In the genomic region with DNA sequence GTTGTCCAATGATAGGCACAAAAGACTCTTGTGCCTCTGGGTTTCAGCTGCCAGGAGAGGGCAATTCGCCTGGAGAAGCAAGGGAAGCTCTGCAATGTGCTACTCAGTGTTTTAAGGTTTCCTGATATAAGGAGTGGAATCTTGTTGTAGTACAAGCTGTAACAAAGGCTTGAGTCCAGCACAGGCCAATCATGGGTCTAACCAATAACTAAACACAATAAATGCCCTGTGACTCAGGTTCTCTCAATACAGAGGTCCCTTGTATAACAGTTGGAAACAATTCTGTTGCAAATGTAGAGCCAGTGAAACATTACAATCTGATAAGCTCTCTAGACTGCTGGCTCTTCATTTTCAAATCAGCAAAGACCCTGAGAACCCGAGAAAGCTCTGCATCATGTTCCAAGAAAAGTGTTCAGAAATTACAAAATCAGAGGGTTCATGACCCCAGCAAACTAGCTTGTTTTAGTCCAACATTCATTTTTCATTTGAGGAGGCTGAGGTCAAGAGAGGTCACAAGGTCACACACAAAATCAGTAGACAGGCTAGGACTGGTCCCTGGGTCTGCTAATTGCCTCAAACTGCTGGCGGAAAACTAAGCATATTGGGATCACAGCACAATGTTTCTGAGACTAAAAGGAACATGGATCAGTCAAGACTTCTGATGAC, we compare ENCODE assay signal across 17 cellular contexts. TPM values are rescaled to one million over a fixed set of nuclear protein-coding genes. Genes with fewer than 3 reads are reported as not detected.
DNase-seq lines count a peak whose midpoint lies in the region; ATAC-seq, FAIRE-seq and TF ChIP-seq lines count a peak whose summit lies in the region.
"Had no signal": no experiment of that assay in that cellular context is flagged by ENCODE, and none has a peak within 500 bp of the region (broad histone marks: within the 10 kb centered on the region; RNA-seq: fewer than 3 reads in every experiment).

No MANE protein-coding gene starts in this region.

- H3K27ac Mint-ChIP-seq in activated CD8-positive, alpha-beta T cell treated with anti-CD3 and anti-CD28 coated beads, Interleukin-2, amount 10 ng/mL, durations not matched to agents 7 days and 5 days: peak overlapping the region; percentile 57
- no peak overlapping the region for H3K27ac Mint-ChIP-seq in activated CD8-positive, alpha-beta T cell treated with anti-CD3 and anti-CD28 coated beads for 36 hours
- no peak overlapping the region for H3K27ac Mint-ChIP-seq in activated CD4-positive, alpha-beta T cell treated with anti-CD3 and anti-CD28 coated beads, Interleukin-2, amount 10 ng/mL, durations not matched to agents 7 days and 5 days
- H3K27ac Mint-ChIP-seq: activated T-helper 2 cell treated with anti-CD3 and anti-CD28 coated beads, Interferon-gamma antibody, Interleukin-2, Interleukin-4, amounts not matched to agents 10 μg/mL and 5 μg/mL and 100 μg/mL, durations not matched to agents 14 hours and 24 hours and 36 hours; CD4-positive, alpha-beta T cell had no signal

- no peak overlapping the region for H2AK5ac ChIP-seq in H1 (ENCODE audit: low read depth, low read length)

- no peaks in the 10 kb centered on the region for H3K9me3 ChIP-seq in H1 (ENCODE audit: insufficient read depth in 2 of 2, low read depth in 1 of 2, low read length in 1 of 2)
- no peaks in the 10 kb centered on the region for H3K9me3 ChIP-seq in testis
- H3K9me3 ChIP-seq: transverse colon had no signal

- no peak overlapping the region for H3K4ac ChIP-seq in H1 (replicated peaks; ENCODE audit: insufficient read length, low read depth, low read length)

- intact Hi-C loops in activated CD8-positive, alpha-beta T cell treated with anti-CD3 and anti-CD28 coated beads for 36 hours (cut with micrococcal nuclease): no loop called here
- intact Hi-C loops in testis (cut with DNase I; ENCODE audit: low total_unique reads): no loop called here

- TF ChIP-seq EP300 in H1 (IDR thresholded peaks at IDR 0.05; ENCODE audit: borderline replicate concordance in 1 of 2, low read depth in 2 of 2, low read length in 2 of 2): no peak

- H3K4me1 ChIP-seq in H1 (replicated peaks in 1 of 4; ENCODE audit: control insufficient read depth in 3 of 4, insufficient read depth in 4 of 4, low read length in 3 of 4): peaks cover 0 to 3% (median 0%) of the 10 kb centered on the region in 4 experiments; a peak in 3 of 7 replicates
- peaks cover 25% of the 10 kb centered on the region for H3K4me1 ChIP-seq in testis
- H3K4me1 ChIP-seq: transverse colon had no signal

- FAIRE-seq in H1 (lab: Jason Lieb, UNC): no peak

- ATAC-seq in activated CD8-positive, alpha-beta T cell treated with anti-CD3 and anti-CD28 coated beads, Interleukin-2, amount 10 ng/mL, durations not matched to agents 7 days and 5 days: no peak
- ATAC-seq in activated CD8-positive, alpha-beta T cell treated with anti-CD3 and anti-CD28 coated beads for 36 hours: no peak
- ATAC-seq in GM18505 (IDR thresholded peaks at IDR 0.05; ENCODE audit: unreplicated experiment): no peak
- ATAC-seq: left lobe of liver, sciatic nerve had no signal

- peak overlapping the region in 1 of 2 experiments; percentile 6; a peak in 1 of 4 replicates for H3K4me2 ChIP-seq in H1 (ENCODE audit: insufficient read depth in 1 of 2, low read depth in 2 of 2, low read length in 2 of 2)

- H2BK15ac ChIP-seq in H1 (ENCODE audit: low read length): no peak overlapping the region

- no peak overlapping the region for H3K9ac ChIP-seq in H1 (replicated peaks in 1 of 4; ENCODE audit: extremely low read depth in 1 of 4, low read depth in 3 of 4, low read length in 3 of 4)

- no peaks in the 10 kb centered on the region for H3K27me3 Mint-ChIP-seq in activated CD8-positive, alpha-beta T cell treated with anti-CD3 and anti-CD28 coated beads, Interleukin-2, amount 10 ng/mL, durations not matched to agents 7 days and 5 days (ENCODE audit: low read depth)
- no peaks in the 10 kb centered on the region for H3K27me3 Mint-ChIP-seq in activated CD8-positive, alpha-beta T cell treated with anti-CD3 and anti-CD28 coated beads for 36 hours
- no peaks in the 10 kb centered on the region for H3K27me3 Mint-ChIP-seq in activated CD4-positive, alpha-beta T cell treated with anti-CD3 and anti-CD28 coated beads, Interleukin-2, amount 10 ng/mL, durations not matched to agents 7 days and 5 days
- H3K27me3 Mint-ChIP-seq: CD4-positive, alpha-beta T cell had no signal

- H3K23me2 ChIP-seq in H1 (ENCODE audit: low read depth, low read length): no peaks in the 10 kb centered on the region

- peaks cover 10% of the 10 kb centered on the region for H3K36me3 Mint-ChIP-seq in activated CD8-positive, alpha-beta T cell treated with anti-CD3 and anti-CD28 coated beads, Interleukin-2, amount 10 ng/mL, durations not matched to agents 7 days and 5 days (ENCODE audit: low read depth)
- no peaks in the 10 kb centered on the region for H3K36me3 Mint-ChIP-seq in activated CD8-positive, alpha-beta T cell treated with anti-CD3 and anti-CD28 coated beads for 36 hours (ENCODE audit: low read depth)
- H3K36me3 Mint-ChIP-seq in activated CD4-positive, alpha-beta T cell treated with anti-CD3 and anti-CD28 coated beads, Interleukin-2, amount 10 ng/mL, durations not matched to agents 7 days and 5 days (ENCODE audit: low read depth): peaks cover 1% of the 10 kb centered on the region

- no peak overlapping the region for H3K4me3 Mint-ChIP-seq in activated CD8-positive, alpha-beta T cell treated with anti-CD3 and anti-CD28 coated beads, Interleukin-2, amount 10 ng/mL, durations not matched to agents 7 days and 5 days
- no peak overlapping the region for H3K4me3 Mint-ChIP-seq in activated CD8-positive, alpha-beta T cell treated with anti-CD3 and anti-CD28 coated beads for 36 hours
- H3K4me3 Mint-ChIP-seq in activated CD4-positive, alpha-beta T cell treated with anti-CD3 and anti-CD28 coated beads, Interleukin-2, amount 10 ng/mL, durations not matched to agents 7 days and 5 days: no peak overlapping the region
- H3K4me3 Mint-ChIP-seq: CD4-positive, alpha-beta T cell had no signal

- H4K20me1 ChIP-seq in H1 (replicated peaks in 1 of 2; ENCODE audit: control insufficient read depth in 1 of 2, insufficient read depth in 2 of 2, low read length in 2 of 2): peaks cover 0 to 4% of the 10 kb centered on the region in 2 experiments

- POLR2A ChIA-PET in activated CD8-positive, alpha-beta T cell treated with anti-CD3 and anti-CD28 coated beads, Interleukin-2, amount 10 ng/mL, durations not matched to agents 7 days and 5 days (lab: Charles Lee): no interaction called here
- POLR2A ChIA-PET in activated CD8-positive, alpha-beta T cell treated with anti-CD3 and anti-CD28 coated beads for 36 hours (lab: Charles Lee): no interaction called here
- POLR2A ChIA-PET in H1 (lab: Charles Lee; ENCODE audit: partially characterized antibody): no interaction called here
- POLR2A ChIA-PET in activated CD4-positive, alpha-beta T cell treated with anti-CD3 and anti-CD28 coated beads, Interleukin-2, amount 10 ng/mL, durations not matched to agents 7 days and 5 days (lab: Charles Lee): no interaction called here

- CTCF ChIA-PET in activated CD8-positive, alpha-beta T cell treated with anti-CD3 and anti-CD28 coated beads, Interleukin-2, amount 10 ng/mL, durations not matched to agents 7 days and 5 days (lab: Charles Lee): interaction anchor here (4.3 to 5.7 kb wide), 2 partner anchors 23 to 38 kb away, joined by 25 to 28 read pairs; no protein-coding TSS in a partner anchor
- CTCF ChIA-PET in activated CD8-positive, alpha-beta T cell treated with anti-CD3 and anti-CD28 coated beads for 36 hours (lab: Charles Lee): interaction anchor here (0.9 to 1.2 kb wide), 3 partner anchors 21 to 38 kb away, joined by 3 read pairs; no protein-coding TSS in a partner anchor
- CTCF ChIA-PET in H1 (lab: Charles Lee; ENCODE audit: partially characterized antibody): interaction anchor here (0.8 to 1.3 kb wide), 4 partner anchors 17 to 35 kb away, joined by 3 to 5 read pairs (median 4); no protein-coding TSS in a partner anchor
- CTCF ChIA-PET in activated CD4-positive, alpha-beta T cell treated with anti-CD3 and anti-CD28 coated beads, Interleukin-2, amount 10 ng/mL, durations not matched to agents 7 days and 5 days (lab: Charles Lee): interaction anchor here (0.7 to 1.9 kb wide), 4 partner anchors 15 to 42 kb away, joined by 3 to 6 read pairs (median 4); no protein-coding TSS in a partner anchor

- no peak overlapping the region for H3K56ac ChIP-seq in H1 (replicated peaks; ENCODE audit: insufficient read length, low read depth, low read length)

- H2BK20ac ChIP-seq in H1 (ENCODE audit: low read length): 0 out of 2 replicates have a peak overlapping the region, but pooled peaks have one; percentile 6

- H3K27ac ChIP-seq in H1 (ENCODE audit: low read depth, low read length) (no peak overlapping the region), testis (peak overlapping the region; percentile 56 to 58)

- H3K27me3 ChIP-seq in H1 (replicated peaks in 1 of 4; ENCODE audit: control insufficient read depth in 3 of 4, extremely low read depth in 1 of 4, insufficient read depth in 3 of 4, low read length in 3 of 4) (no peaks in the 10 kb centered on the region), testis (no peaks in the 10 kb centered on the region)
- H3K27me3 ChIP-seq: dorsolateral prefrontal cortex, transverse colon had no signal

- no peak overlapping the region for H2BK12ac ChIP-seq in H1 (ENCODE audit: low read depth, low read length)

- no peak overlapping the region for H2BK5ac ChIP-seq in H1 (ENCODE audit: low read depth, low read length)

- H4K5ac ChIP-seq in H1 (ENCODE audit: insufficient read length, low read depth, low read length): no peak overlapping the region

- H3K4me3 ChIP-seq in H1 (ENCODE audit: extremely low read depth in 1 of 4, insufficient read depth in 2 of 4, low read depth in 3 of 4, low read length in 4 of 4): no peak overlapping the region
- no peak overlapping the region for H3K4me3 ChIP-seq in testis
- H3K4me3 ChIP-seq: dorsolateral prefrontal cortex, transverse colon had no signal

- no peaks in the 10 kb centered on the region for H3K9me3 Mint-ChIP-seq in activated CD8-positive, alpha-beta T cell treated with anti-CD3 and anti-CD28 coated beads, Interleukin-2, amount 10 ng/mL, durations not matched to agents 7 days and 5 days (ENCODE audit: insufficient read depth)
- no peaks in the 10 kb centered on the region for H3K9me3 Mint-ChIP-seq in activated CD8-positive, alpha-beta T cell treated with anti-CD3 and anti-CD28 coated beads for 36 hours
- H3K9me3 Mint-ChIP-seq in activated CD4-positive, alpha-beta T cell treated with anti-CD3 and anti-CD28 coated beads, Interleukin-2, amount 10 ng/mL, durations not matched to agents 7 days and 5 days: no peaks in the 10 kb centered on the region
- H3K9me3 Mint-ChIP-seq: activated T-helper 2 cell treated with anti-CD3 and anti-CD28 coated beads, Interferon-gamma antibody, Interleukin-2, Interleukin-4, amounts not matched to agents 10 μg/mL and 5 μg/mL and 100 μg/mL, durations not matched to agents 14 hours and 24 hours and 36 hours; CD4-positive, alpha-beta T cell had no signal

- TF ChIP-seq CTCF in activated CD8-positive, alpha-beta T cell treated with anti-CD3 and anti-CD28 coated beads for 36 hours (IDR thresholded peaks at IDR 0.05): no peak
- TF ChIP-seq CTCF in H1 (IDR thresholded peaks at IDR 0.05; ENCODE audit: control extremely low read depth in 1 of 3, insufficient read depth in 1 of 3, low read depth in 1 of 3, low read length in 3 of 3) (no peak), testis (IDR thresholded peaks at IDR 0.05) (no peak)

- H3K14ac ChIP-seq in H1 (ENCODE audit: insufficient read length): no peak overlapping the region

- H2AFZ ChIP-seq in H1 (ENCODE audit: low read length): no peak overlapping the region

- no peak for DNase-seq in activated CD8-positive, alpha-beta T cell treated with anti-CD3 and anti-CD28 coated beads, Interleukin-2, amount 10 ng/mL, durations not matched to agents 7 days and 5 days
- no peak for DNase-seq in activated CD8-positive, alpha-beta T cell treated with anti-CD3 and anti-CD28 coated beads for 36 hours
- DNase-seq in NCI-H1694 treated with DMSO at 0.1 percent for 48 hours (lab: John Stamatoyannopoulos, UW): peak; percentile 84
- DNase-seq in H1 (ENCODE audit: low read depth in 1 of 2, low spot score in 2 of 2): no peak
- DNase-seq in testis: peak; percentile 75
- no peak for DNase-seq in activated CD4-positive, alpha-beta T cell treated with anti-CD3 and anti-CD28 coated beads, Interleukin-2, amount 10 ng/mL, durations not matched to agents 7 days and 5 days
- DNase-seq in NCI-H2029 (lab: John Stamatoyannopoulos, UW): no peak
- DNase-seq: activated CD4-positive, CD25-positive, alpha-beta regulatory T cell; CD4-positive, alpha-beta T cell; KG1; stimulated activated naive CD4-positive, alpha-beta T cell treated with Interleukin-2 at 50 U/mL for 16 hours; transverse colon had no signal

- no peak overlapping the region for H2BK120ac ChIP-seq in H1 (replicated peaks; ENCODE audit: low read depth, low read length)

- no peak for TF ChIP-seq RAD21 in H1 (IDR thresholded peaks at IDR 0.05 in 1 of 2, conservative IDR thresholded peaks at IDR 0.05 in 1 of 2; ENCODE audit: low read depth in 2 of 2, low read length in 2 of 2)

- WGBS in H1 (ENCODE audit: extremely low coverage in 1 of 2, insufficient coverage in 1 of 2, insufficient read length in 1 of 2, insufficient replicate concordance in 2 of 2, low coverage in 1 of 2, low lambda C conversion rate in 2 of 2, missing lambda C conversion rate in 1 of 2), 2 experiments: 83% methylated on average over 3 of the region's 3 CpGs; no CpG with 5 or more reads in 1 of the 2 experiments
- 50 to 67% methylated on average over 3 of the region's 3 CpGs for WGBS in testis, 2 donors

- H3K23ac ChIP-seq in H1 (ENCODE audit: insufficient read length): no peak overlapping the region

- no peak overlapping the region for H4K8ac ChIP-seq in H1 (ENCODE audit: extremely low read depth, insufficient read depth, low read length)

- H4K91ac ChIP-seq in H1 (replicated peaks; ENCODE audit: insufficient read length, low read length): no peak overlapping the region

- no peak for TF ChIP-seq POLR2A in H1 (IDR thresholded peaks at IDR 0.05; ENCODE audit: control extremely low read depth in 1 of 2, low read depth in 2 of 2, low read length in 2 of 2)
- no peak for TF ChIP-seq POLR2A in testis (IDR thresholded peaks at IDR 0.05)
- TF ChIP-seq POLR2A in GM18505 (IDR thresholded peaks at IDR 0.05; ENCODE audit: borderline replicate concordance, extremely low read depth, insufficient read depth, insufficient read length): no peak

- H3K4me1 Mint-ChIP-seq in activated CD8-positive, alpha-beta T cell treated with anti-CD3 and anti-CD28 coated beads, Interleukin-2, amount 10 ng/mL, durations not matched to agents 7 days and 5 days (ENCODE audit: low read depth): peaks cover 40% of the 10 kb centered on the region
- H3K4me1 Mint-ChIP-seq in activated CD8-positive, alpha-beta T cell treated with anti-CD3 and anti-CD28 coated beads for 36 hours (ENCODE audit: low read depth): peaks cover 26% of the 10 kb centered on the region
- peaks cover 28% of the 10 kb centered on the region for H3K4me1 Mint-ChIP-seq in activated CD4-positive, alpha-beta T cell treated with anti-CD3 and anti-CD28 coated beads, Interleukin-2, amount 10 ng/mL, durations not matched to agents 7 days and 5 days

- no peaks in the 10 kb centered on the region for H3K36me3 ChIP-seq in H1 (ENCODE audit: control insufficient read depth in 2 of 4, insufficient read depth in 4 of 4, low read length in 3 of 4)
- no peaks in the 10 kb centered on the region for H3K36me3 ChIP-seq in testis (ENCODE audit: low read depth, missing control alignments)
- H3K36me3 ChIP-seq: transverse colon had no signal

- no peaks in the 10 kb centered on the region for H3K79me2 ChIP-seq in H1 (ENCODE audit: control insufficient read depth in 1 of 2, insufficient read depth in 2 of 2, low read length in 2 of 2)

- no peaks in the 10 kb centered on the region for H3K79me1 ChIP-seq in H1 (ENCODE audit: low read depth, low read length)

- no peak overlapping the region for H3K18ac ChIP-seq in H1 (ENCODE audit: extremely low read depth, low read length)

RNA-seq across cellular contexts. Expression of a gene that starts 59.0 kb away (rescaled TPM):
- total RNA-seq in activated CD8-positive, alpha-beta T cell treated with anti-CD3 and anti-CD28 coated beads, Interleukin-2, amount 10 ng/mL, durations not matched to agents 7 days and 5 days: 10 to 100 TPM; 76.4 to 79.8 TPM
- 10 to 100 TPM; 84.8 to 97.8 TPM for total RNA-seq in activated CD8-positive, alpha-beta T cell treated with anti-CD3 and anti-CD28 coated beads for 36 hours
- 162 and 178 TPM in 2 replicates for total RNA-seq in H1 (2021; fragmentation: NEBNext Ultra II Directional; extraction: Animal tissue kit (Norgen Biotek cat#: 25700))
- 33.6 and 50.8 TPM in 2 replicates for polyA plus RNA-seq in H1 (2011; rRNA removed)
- polyA plus RNA-seq in H1 (2011; cell fraction: cytosol; rRNA removed): 36.6 TPM
- 120 TPM for polyA plus RNA-seq in H1 (2011; cell fraction: nucleus; rRNA removed)
- polyA plus RNA-seq in H1 (2012, experiment 1 of 2): 95.4 to 118 TPM (median 100 TPM) in 4 replicates
- 19.1 TPM for polyA plus RNA-seq in H1 (2012, experiment 2 of 2)
- 58.9 TPM for polyA plus RNA-seq in H1 (2013, experiment 1 of 2)
- 54.4 TPM for polyA plus RNA-seq in H1 (2013, experiment 2 of 2)
- 80.2 and 102 TPM in 2 replicates for polyA minus RNA-seq in H1 (2011; rRNA and poly(A)+ RNA removed)
- 99.8 TPM for polyA minus RNA-seq in H1 (2011; cell fraction: cytosol; rRNA and poly(A)+ RNA removed)
- 85.2 TPM for polyA minus RNA-seq in H1 (2011; cell fraction: nucleus; rRNA and poly(A)+ RNA removed)
- total RNA-seq in testis: 10 to 100 TPM; 36.3 TPM
- 15.5 TPM for polyA plus RNA-seq in testis (ENCODE audit: insufficient read depth, low read depth, low replicate concordance)
- 10 to 100 TPM; 55.9 to 62.3 TPM for total RNA-seq in activated CD4-positive, alpha-beta T cell treated with anti-CD3 and anti-CD28 coated beads, Interleukin-2, amount 10 ng/mL, durations not matched to agents 7 days and 5 days

Comparison
In these comparisons a context has a peak if more than half of its experiments do, and no peak if none do; other contexts are left out.
1. DNase-seq: peak in NCI-H1694 treated with DMSO at 0.1 percent for 48 hours (single experiment) and testis (single experiment); none in activated CD8-positive, alpha-beta T cell treated with anti-CD3 and anti-CD28 coated beads, Interleukin-2, amount 10 ng/mL, durations not matched to agents 7 days and 5 days (single experiment), activated CD8-positive, alpha-beta T cell treated with anti-CD3 and anti-CD28 coated beads for 36 hours (single experiment), H1 (0 of 2), activated CD4-positive, alpha-beta T cell treated with anti-CD3 and anti-CD28 coated beads, Interleukin-2, amount 10 ng/mL, durations not matched to agents 7 days and 5 days (single experiment) and NCI-H2029 (single experiment).